11 cellular contexts compared by ENCODE assay signal in genomic region chr3:16305121-16305541, GRCh38. TPM values are rescaled to one million over a fixed set of nuclear protein-coding genes. Genes with fewer than 3 reads are reported as not detected.
A peak's percentile ranks its signal among the peaks of the same experiment; 100 is the strongest.
DNase-seq lines count a peak whose midpoint lies in the region; ATAC-seq and TF ChIP-seq lines count a peak whose summit lies in the region.
"Had no signal": no experiment of that assay in that cellular context is flagged by ENCODE, and none has a peak within 500 bp of the region (broad histone marks: within the 10 kb centered on the region; RNA-seq: fewer than 3 reads in every experiment).

No MANE protein-coding gene starts in this region.

- intact Hi-C loops in right lobe of liver (cut with DNase I) (no loop called here), aorta (cut with DNase I) (no loop called here)

- H3K4me1 ChIP-seq in right lobe of liver (peaks cover 0 to 27% (median 10%) of the 10 kb centered on the region in 4 donors), aorta (ENCODE audit: control insufficient read depth in 1 of 2, insufficient read depth in 2 of 2, low read length in 2 of 2) (no peaks in the 10 kb centered on the region)

- no peak for TF ChIP-seq POLR2A in right lobe of liver (IDR thresholded peaks at IDR 0.05)

- H3K4me3 Mint-ChIP-seq in activated T-cell treated with anti-CD3 and anti-CD28 coated beads, Interleukin-2, amount 50 U/mL, for 4 hours = peak overlapping the region; percentile 41
- H3K4me3 Mint-ChIP-seq in glutamatergic neuron (ENCODE audit: unreplicated experiment) = no peak overlapping the region

- ATAC-seq in activated T-cell treated with anti-CD3 and anti-CD28 coated beads, Interleukin-2, amount 50 U/mL, for 4 hours = peak; percentile 15 to 20
- ATAC-seq in right lobe of liver (peak; percentile 97 to 99 (median 97)), aorta (ENCODE audit: low FRiP score) (peak; percentile 44), GM19452 (IDR thresholded peaks at IDR 0.05; ENCODE audit: unreplicated experiment) (no peak)

- no peak overlapping the region for H3K27ac Mint-ChIP-seq in glutamatergic neuron (ENCODE audit: unreplicated experiment)

- peaks cover 6% of the 10 kb centered on the region for H3K9me3 Mint-ChIP-seq in activated T-cell treated with anti-CD3 and anti-CD28 coated beads, Interleukin-2, amount 50 U/mL, for 4 hours
- H3K9me3 Mint-ChIP-seq in glutamatergic neuron (ENCODE audit: unreplicated experiment) = no peaks in the 10 kb centered on the region

- peak; percentile 63 for DNase-seq in stimulated activated CD4-positive, alpha-beta T cell treated with anti-CD3 and anti-CD28 coated beads, Interleukin-15, amount 100 ng/mL, for 24 hours
- no peak for DNase-seq in stimulated activated CD4-positive, alpha-beta T cell treated with anti-CD3 and anti-CD28 coated beads, Interleukin-2, amount 100 ng/mL, for 48 hours
- peak; percentile 40 for DNase-seq in activated T-cell treated with anti-CD3 and anti-CD28 coated beads, Interleukin-2, amount 50 U/mL, for 4 hours
- peak; percentile 85 to 91 (median 85) for DNase-seq in right lobe of liver
- DNase-seq in aorta = no peak
- no peak for DNase-seq in glutamatergic neuron
- DNase-seq in SW 1271 (lab: John Stamatoyannopoulos, UW) = no peak
- DNase-seq: anterior cingulate cortex, NCI-H1930 had no signal

- H3K9me3 ChIP-seq in right lobe of liver = no peaks in the 10 kb centered on the region
- H3K9me3 ChIP-seq in aorta (ENCODE audit: control insufficient read depth, low read length) = no peaks in the 10 kb centered on the region

- no peaks in the 10 kb centered on the region for H3K27me3 Mint-ChIP-seq in activated T-cell treated with anti-CD3 and anti-CD28 coated beads, Interleukin-2, amount 50 U/mL, for 4 hours (ENCODE audit: low read depth)
- H3K27me3 Mint-ChIP-seq in glutamatergic neuron (ENCODE audit: unreplicated experiment) = no peaks in the 10 kb centered on the region

- TF ChIP-seq CTCF in right lobe of liver (IDR thresholded peaks at IDR 0.05) (no peak), glutamatergic neuron (IDR thresholded peaks at IDR 0.05; ENCODE audit: partially characterized antibody, unreplicated experiment) (no peak)

- H3K36me3 Mint-ChIP-seq in activated T-cell treated with anti-CD3 and anti-CD28 coated beads, Interleukin-2, amount 50 U/mL, for 4 hours (ENCODE audit: insufficient read depth) = peaks cover 54% of the 10 kb centered on the region
- H3K36me3 Mint-ChIP-seq in glutamatergic neuron (ENCODE audit: unreplicated experiment) = no peaks in the 10 kb centered on the region

- no peak overlapping the region for H3K4me3 ChIP-seq in right lobe of liver
- H3K4me3 ChIP-seq in aorta (ENCODE audit: low read length in 2 of 2) = no peak overlapping the region
- H3K4me3 ChIP-seq: skin epidermis had no signal

- H3K27ac ChIP-seq in right lobe of liver (peak overlapping the region in 1 of 3 donors; percentile 25), aorta (ENCODE audit: low read depth in 1 of 2, low read length in 2 of 2) (no peak overlapping the region)

- H3K4me1 Mint-ChIP-seq in activated T-cell treated with anti-CD3 and anti-CD28 coated beads, Interleukin-2, amount 50 U/mL, for 4 hours (ENCODE audit: low read depth) = peaks cover 95% of the 10 kb centered on the region
- peaks cover 11% of the 10 kb centered on the region for H3K4me1 Mint-ChIP-seq in glutamatergic neuron (ENCODE audit: low read depth, unreplicated experiment)

- H3K27me3 ChIP-seq in right lobe of liver = no peaks in the 10 kb centered on the region
- no peaks in the 10 kb centered on the region for H3K27me3 ChIP-seq in aorta (ENCODE audit: control insufficient read depth in 1 of 2, insufficient read depth in 2 of 2, low read length in 1 of 2)

- H3K36me3 ChIP-seq in right lobe of liver = peaks cover 0 to 13% (median 4%) of the 10 kb centered on the region in 4 donors
- H3K36me3 ChIP-seq in aorta (ENCODE audit: control insufficient read depth in 1 of 2, insufficient read depth in 2 of 2, low read length in 1 of 2) = no peaks in the 10 kb centered on the region

- 31% methylated on average over 4 of the region's 7 CpGs for WGBS in right lobe of liver (ENCODE audit: insufficient coverage, low coverage, low lambda C conversion rate, missing lambda C conversion rate)
- 91 to 92% methylated on average over 7 of the region's 7 CpGs for WGBS in aorta, 2 donors

RNA-seq across cellular contexts. Expression of gene OXNAD1, which starts 40.1 kb away (rescaled TPM):
- total RNA-seq in activated T-cell treated with anti-CD3 and anti-CD28 coated beads, Interleukin-2, amount 50 U/mL, for 4 hours = 10 to 100 TPM; 24.6 to 25.5 (median 24.8) TPM
- total RNA-seq in right lobe of liver (10 to 100 TPM in 5 of 6 experiments, 1 to 10 TPM in 1; 8.1 to 27.2 (median 16.2) TPM), aorta (10 to 100 TPM in 1 of 2 donors, 1 to 10 TPM in 1; 7.4 to 10.3 TPM), glutamatergic neuron (ENCODE audit: unreplicated experiment) (14.6 TPM)
- polyA plus RNA-seq in aorta = 1 to 10 TPM; 2.4 to 3.8 TPM

RNA-seq across cellular contexts. Expression of gene DPH3, which starts 40.4 kb away (rescaled TPM):
- total RNA-seq in activated T-cell treated with anti-CD3 and anti-CD28 coated beads, Interleukin-2, amount 50 U/mL, for 4 hours = 10 to 100 TPM; 30.2 to 37.9 (median 33.4) TPM
- total RNA-seq in right lobe of liver (10 to 100 TPM in 5 of 6 experiments, 1 to 10 TPM in 1; 9.7 to 15.0 (median 12.9) TPM), aorta (10 to 100 TPM; 19.7 to 31.0 TPM), glutamatergic neuron (ENCODE audit: unreplicated experiment) (30.5 TPM)
- polyA plus RNA-seq in aorta = 10 to 100 TPM; 14.0 to 49.6 TPM

Comparison
In these comparisons a context has a peak if more than half of its experiments do, and no peak if none do; other contexts are left out.
1. DNase-seq: peak in stimulated activated CD4-positive, alpha-beta T cell treated with anti-CD3 and anti-CD28 coated beads, Interleukin-15, amount 100 ng/mL, for 24 hours (single experiment), activated T-cell treated with anti-CD3 and anti-CD28 coated beads, Interleukin-2, amount 50 U/mL, for 4 hours (single experiment) and right lobe of liver (3 of 3); none in stimulated activated CD4-positive, alpha-beta T cell treated with anti-CD3 and anti-CD28 coated beads, Interleukin-2, amount 100 ng/mL, for 48 hours (0 of 2), aorta (0 of 2), glutamatergic neuron (single experiment) and SW 1271 (0 of 2).